In genomic region chr12:123004287-123004686, GRCh38 we compare ENCODE assay signal across 1 cellular context.
TF ChIP-seq lines count a peak whose summit lies in the region.

No MANE protein-coding gene starts in this region.

TF ChIP-seq in HEK293, 187 proteins besides CTCF, POLR2A, EP300 and RAD21 (continued from another document):
- TF ChIP-seq REST (tag by site-specific recombination; IDR thresholded peaks at IDR 0.05) = no peak
